3 cellular contexts compared by ENCODE assay signal in genomic region chr4:154936873-154937272, GRCh38.
"Had no signal": no experiment of that assay in that cellular context is flagged by ENCODE, and none has a peak within 500 bp of the region (broad histone marks: within the 10 kb centered on the region; RNA-seq: fewer than 3 reads in every experiment).

No MANE protein-coding gene starts in this region.

- ATAC-seq: GM12878 had no signal

- DNase-seq: GDM1, GF-D8 had no signal

- H3K4me3 ChIP-seq: GM12878 had no signal
